13 cellular contexts compared by ENCODE assay signal in genomic region chr1:155186955-155187891, GRCh38. TPM values are rescaled to one million over a fixed set of nuclear protein-coding genes. Genes with fewer than 3 reads are reported as not detected.
DNase-seq lines count a peak whose midpoint lies in the region; ATAC-seq and TF ChIP-seq lines count a peak whose summit lies in the region.
"Had no signal": no experiment of that assay in that cellular context is flagged by ENCODE, and none has a peak within 500 bp of the region (broad histone marks: within the 10 kb centered on the region; RNA-seq: fewer than 3 reads in every experiment).

No MANE protein-coding gene starts in this region.

- peak; percentile 7 for DNase-seq in Right ventricle myocardium superior
- no peak for DNase-seq in Right ventricle myocardium inferior (ENCODE audit: missing footprints)
- DNase-seq in body of pancreas, result peak in 1 of 4 donors; percentile 43
- DNase-seq in mucosa of descending colon, result peak in 2 of 3 donors; percentile 32 to 51
- peak; percentile 64 for DNase-seq in upper lobe of right lung
- no peak for DNase-seq in NCI-H510A treated with DMSO at 0.1 percent for 48 hours (lab: John Stamatoyannopoulos, UW)
- no peak for DNase-seq in OCI-M2 (lab: John Stamatoyannopoulos, UW; ENCODE audit: unreplicated experiment)
- no peak for DNase-seq in AG08395 (ENCODE audit: low spot score)
- DNase-seq: activated CD8-positive, alpha-beta memory T cell treated with anti-CD3 and anti-CD28 coated beads, Interleukin-2, amount 50 U/mL, for 48 hours; cortex of kidney; hippocampal formation; NCI-H2107 had no signal

- H3K36me3 ChIP-seq in body of pancreas (replicated peaks in 1 of 2; ENCODE audit: insufficient read depth in 1 of 2, low read depth in 2 of 2), result no peaks in the 10 kb centered on the region
- H3K36me3 ChIP-seq in mucosa of descending colon (ENCODE audit: low read depth), result no peaks in the 10 kb centered on the region
- H3K36me3 ChIP-seq in upper lobe of right lung, result no peaks in the 10 kb centered on the region
- H3K36me3 ChIP-seq: suprapubic skin had no signal

- no peaks in the 10 kb centered on the region for H3K27me3 ChIP-seq in body of pancreas
- no peaks in the 10 kb centered on the region for H3K27me3 ChIP-seq in upper lobe of right lung
- H3K27me3 ChIP-seq: suprapubic skin had no signal

- H3K27ac ChIP-seq in body of pancreas, result peak overlapping the region; percentile 86 to 94 (median 92)
- peak overlapping the region; percentile 66 for H3K27ac ChIP-seq in upper lobe of right lung
- H3K27ac ChIP-seq: suprapubic skin had no signal

- intact Hi-C loops in Right ventricle myocardium superior (cut with DNase I) (no loop called here), Right ventricle myocardium inferior (cut with DNase I) (no loop called here), body of pancreas (cut with DNase I) (no loop called here), mucosa of descending colon (cut with DNase I, micrococcal nuclease) (no loop called here), upper lobe of right lung (cut with DNase I) (no loop called here)

- ATAC-seq in Right ventricle myocardium superior (ENCODE audit: poor library complexity) (no peak), Right ventricle myocardium inferior (no peak), body of pancreas (no peak), mucosa of descending colon (no peak), upper lobe of right lung (peak; percentile 2)

- 31 to 49% methylated on average over 17 to 27 of the region's 27 CpGs for WGBS in body of pancreas, 2 donors

- TF ChIP-seq CTCF in body of pancreas (IDR thresholded peaks at IDR 0.05) (no peak), mucosa of descending colon (IDR thresholded peaks at IDR 0.05) (no peak), upper lobe of right lung (IDR thresholded peaks at IDR 0.05) (no peak)

- no peak for TF ChIP-seq POLR2A in body of pancreas (IDR thresholded peaks at IDR 0.05)

- H3K4me3 ChIP-seq in body of pancreas, result no peak overlapping the region
- no peak overlapping the region for H3K4me3 ChIP-seq in mucosa of descending colon
- H3K4me3 ChIP-seq in upper lobe of right lung, result peak overlapping the region; percentile 36
- H3K4me3 ChIP-seq: suprapubic skin had no signal

- H3K4me1 ChIP-seq in body of pancreas (peaks cover 49% of the 10 kb centered on the region), mucosa of descending colon (ENCODE audit: low read depth) (peaks cover 20% of the 10 kb centered on the region), upper lobe of right lung (peaks cover 13% of the 10 kb centered on the region)

- no peaks in the 10 kb centered on the region for H3K9me3 ChIP-seq in body of pancreas
- no peaks in the 10 kb centered on the region for H3K9me3 ChIP-seq in mucosa of descending colon
- H3K9me3 ChIP-seq in upper lobe of right lung, result no peaks in the 10 kb centered on the region
- H3K9me3 ChIP-seq: suprapubic skin had no signal

RNA-seq across cellular contexts. Expression of gene TRIM46, which starts 13.6 kb away (rescaled TPM):
- total RNA-seq in Right ventricle myocardium superior, result 0.08 TPM
- 0.16 TPM for total RNA-seq in Right ventricle myocardium inferior
- total RNA-seq in body of pancreas, result under 1 TPM in 1 of 2 donors, not detected in 1; 0.26 TPM
- under 1 TPM; 0.26 to 0.76 (median 0.39) TPM for total RNA-seq in mucosa of descending colon
- 0.43 TPM for total RNA-seq in upper lobe of right lung

RNA-seq across cellular contexts. Expression of gene KRTCAP2, which starts 14.1 kb away (rescaled TPM):
- total RNA-seq in Right ventricle myocardium superior (121 TPM), Right ventricle myocardium inferior (118 TPM), body of pancreas (10 to 100 TPM; 46.4 to 71.5 TPM), mucosa of descending colon (100 to 1,000 TPM; 162 to 190 (median 176) TPM), upper lobe of right lung (130 TPM)

RNA-seq across cellular contexts. Expression of gene THBS3, which starts 20.5 kb away (rescaled TPM):
- total RNA-seq in Right ventricle myocardium superior (5.8 TPM), Right ventricle myocardium inferior (5.7 TPM), body of pancreas (10 to 100 TPM; 15.0 to 21.1 TPM), mucosa of descending colon (10 to 100 TPM; 22.4 to 35.9 (median 33.9) TPM), upper lobe of right lung (24.9 TPM)

RNA-seq across cellular contexts. Expression of gene MTX1, which starts 21.3 kb away (rescaled TPM):
- total RNA-seq in Right ventricle myocardium superior (16.4 TPM), Right ventricle myocardium inferior (16.5 TPM), body of pancreas (10 to 100 TPM in 1 of 2 donors, 1 to 10 TPM in 1; 5.9 to 16.3 TPM), mucosa of descending colon (10 to 100 TPM; 26.1 to 41.1 (median 35.6) TPM), upper lobe of right lung (28.4 TPM)

RNA-seq across cellular contexts. Expression of gene DPM3, which starts 46.9 kb away (rescaled TPM):
- total RNA-seq in Right ventricle myocardium superior (49.4 TPM), Right ventricle myocardium inferior (55.7 TPM), body of pancreas (100 to 1,000 TPM in 1 of 2 donors, 1 to 10 TPM in 1; 6.2 to 106 TPM), mucosa of descending colon (100 to 1,000 TPM in 1 of 3 donors, 10 to 100 TPM in 2; 76.3 to 106 (median 78.4) TPM), upper lobe of right lung (71.1 TPM)

Comparison
In these comparisons a context has a peak if more than half of its experiments do, and no peak if none do; other contexts are left out.
1. DNase-seq: peak in Right ventricle myocardium superior (single experiment), mucosa of descending colon (2 of 3) and upper lobe of right lung (single experiment); none in Right ventricle myocardium inferior (single experiment), NCI-H510A treated with DMSO at 0.1 percent for 48 hours (single experiment), OCI-M2 (single experiment) and AG08395 (single experiment).